Comparison of ENCODE assay signal across 11 cellular contexts in genomic region chr13:73850104-73850898, GRCh38.
"Had no signal": no experiment of that assay in that cellular context is flagged by ENCODE, and none has a peak within 500 bp of the region (broad histone marks: within the 10 kb centered on the region; RNA-seq: fewer than 3 reads in every experiment).

No MANE protein-coding gene starts in this region.

- H3K27ac Mint-ChIP-seq: activated naive CD4-positive, alpha-beta T cell treated with anti-CD3 and anti-CD28 coated beads for 36 hours had no signal

- H3K4me3 ChIP-seq: lower lobe of right lung, right lobe of liver, spleen had no signal

- H3K27ac ChIP-seq: lower lobe of right lung, right lobe of liver, spleen had no signal

- H3K27me3 Mint-ChIP-seq: activated T-helper 17 cell treated with anti-CD3 and anti-CD28 coated beads, Interleukin-2, amount 50 U/mL, for 72 hours had no signal

- H3K4me3 Mint-ChIP-seq: activated naive CD4-positive, alpha-beta T cell treated with anti-CD3 and anti-CD28 coated beads for 36 hours; mesothelial cell of epicardium; nephron progenitor cell had no signal

- H3K4me1 ChIP-seq: lower lobe of right lung, right lobe of liver had no signal

- DNase-seq: activated CD4-positive, alpha-beta T cell treated with anti-CD3 and anti-CD28 coated beads for 1 hour; activated CD4-positive, alpha-beta T cell treated with anti-CD3 and anti-CD28 coated beads, Interleukin-2, amount 50 U/mL, for 4 hours; activated naive CD4-positive, alpha-beta T cell treated with anti-CD3 and anti-CD28 coated beads for 36 hours; left colon; lower lobe of right lung; nephron progenitor cell; right lobe of liver; spleen; T-helper 9 cell had no signal

- H3K36me3 ChIP-seq: lower lobe of right lung had no signal

- H3K9me3 ChIP-seq: lower lobe of right lung, right lobe of liver, spleen had no signal

- H3K27me3 ChIP-seq: right lobe of liver, spleen had no signal

- H3K9me3 Mint-ChIP-seq: activated naive CD4-positive, alpha-beta T cell treated with anti-CD3 and anti-CD28 coated beads for 36 hours; activated T-helper 17 cell treated with anti-CD3 and anti-CD28 coated beads, Interleukin-2, amount 50 U/mL, for 72 hours; mesothelial cell of epicardium; nephron progenitor cell had no signal

- ATAC-seq: left colon, lower lobe of right lung had no signal
